Comparison of ENCODE assay signal across 15 cellular contexts in genomic region chrX:71996826-71997225, GRCh38.
DNase-seq lines count a peak whose midpoint lies in the region; ATAC-seq, FAIRE-seq and TF ChIP-seq lines count a peak whose summit lies in the region.
"Had no signal": no experiment of that assay in that cellular context is flagged by ENCODE, and none has a peak within 500 bp of the region (broad histone marks: within the 10 kb centered on the region; RNA-seq: fewer than 3 reads in every experiment).

No MANE protein-coding gene starts in this region.

- no peaks in the 10 kb centered on the region for H3K79me2 ChIP-seq in GM23248 (ENCODE audit: insufficient read depth)
- no peaks in the 10 kb centered on the region for H3K79me2 ChIP-seq in endothelial cell of umbilical vein (ENCODE audit: control insufficient read depth, insufficient read depth, low read length)

- no peak overlapping the region for H3K4me3 ChIP-seq in GM23248
- no peak overlapping the region for H3K4me3 ChIP-seq in endothelial cell of umbilical vein (replicated peaks in 1 of 3; ENCODE audit: insufficient read depth in 1 of 3, low read depth in 1 of 3, low read length in 3 of 3)
- no peak overlapping the region for H3K4me3 ChIP-seq in skeletal muscle tissue (ENCODE audit: low read length in 3 of 3)
- H3K4me3 ChIP-seq: thoracic aorta had no signal

- H3K9me3 ChIP-seq in GM23248 (ENCODE audit: low read depth) (no peaks in the 10 kb centered on the region), endothelial cell of umbilical vein (replicated peaks; ENCODE audit: control insufficient read depth, insufficient read depth, low read length) (no peaks in the 10 kb centered on the region), skeletal muscle tissue (ENCODE audit: control insufficient read depth in 3 of 3, low read length in 3 of 3) (no peaks in the 10 kb centered on the region)
- H3K9me3 ChIP-seq: BE2C, neutrophil, thoracic aorta had no signal

- H3K9ac ChIP-seq in GM23248 (no peak overlapping the region), endothelial cell of umbilical vein (replicated peaks; ENCODE audit: extremely low read depth, insufficient read depth, low read length) (no peak overlapping the region), skeletal muscle tissue (ENCODE audit: low read depth in 1 of 3, low read length in 3 of 3) (no peak overlapping the region)

- H2AFZ ChIP-seq in GM23248 (no peak overlapping the region), endothelial cell of umbilical vein (ENCODE audit: low read depth, low read length) (no peak overlapping the region)

- DNase-seq in GM23248 (peak; percentile 46), endothelial cell of umbilical vein (ENCODE audit: low read depth, low spot score) (no peak), iPS-NIHi7 (ENCODE audit: extremely low spot score) (peak; percentile 44), HK-2 (ENCODE audit: unreplicated experiment) (no peak), GM19240 (ENCODE audit: insufficient read length, low spot score) (no peak)
- DNase-seq in activated CD4-positive, alpha-beta T cell treated with anti-CD3 and anti-CD28 coated beads, Interleukin-2, amount 50 U/mL, for 1 hour, result no peak
- DNase-seq: activated CD8-positive, alpha-beta T cell treated with anti-CD3 and anti-CD28 coated beads for 36 hours; activated effector memory CD4-positive, alpha-beta T cell treated with Interleukin-2 at 50 U/mL for 16 hours; BE2C; effector memory CD8-positive, alpha-beta T cell had no signal

- in situ Hi-C loops in GM23248 (cut with MboI), result no loop called here

- no peaks in the 10 kb centered on the region for H3K36me3 ChIP-seq in GM23248 (ENCODE audit: low read depth)
- H3K36me3 ChIP-seq in endothelial cell of umbilical vein (ENCODE audit: control insufficient read depth in 2 of 2, extremely low read depth in 1 of 2, insufficient read depth in 2 of 2, low read length in 2 of 2), result no peaks in the 10 kb centered on the region
- H3K36me3 ChIP-seq in skeletal muscle tissue (ENCODE audit: control insufficient read depth in 3 of 3, insufficient read depth in 3 of 3, low read length in 3 of 3), result no peaks in the 10 kb centered on the region
- H3K36me3 ChIP-seq: BE2C, neutrophil, thoracic aorta had no signal

- no peaks in the 10 kb centered on the region for H3F3A ChIP-seq in GM23248 (ENCODE audit: insufficient read depth)

- no peak for ATAC-seq in HG03025 (IDR thresholded peaks at IDR 0.05; ENCODE audit: low FRiP score, unreplicated experiment)
- ATAC-seq: activated CD8-positive, alpha-beta T cell treated with anti-CD3 and anti-CD28 coated beads for 36 hours; effector memory CD8-positive, alpha-beta T cell had no signal

- BruUV-seq in endothelial cell of umbilical vein (replicated peaks; lab: Mats Ljungman, UMichigan), result no TSS peak

- POLR2A ChIA-PET in endothelial cell of umbilical vein (lab: Charles Lee), result no interaction called here

- no peaks in the 10 kb centered on the region for H3K9me1 ChIP-seq in endothelial cell of umbilical vein (replicated peaks; ENCODE audit: control insufficient read depth, extremely low read depth, insufficient read depth, low read length)

- H3K4me1 ChIP-seq in GM23248 (ENCODE audit: insufficient read depth), result no peaks in the 10 kb centered on the region
- H3K4me1 ChIP-seq in endothelial cell of umbilical vein (ENCODE audit: control insufficient read depth, extremely low read depth, insufficient read depth, low read length), result no peaks in the 10 kb centered on the region
- peaks cover 2 to 9% (median 5%) of the 10 kb centered on the region in 3 donors for H3K4me1 ChIP-seq in skeletal muscle tissue (ENCODE audit: control insufficient read depth in 3 of 3, insufficient read depth in 3 of 3, low read length in 3 of 3)
- H3K4me1 ChIP-seq: BE2C had no signal

- dilution Hi-C loops in endothelial cell of umbilical vein (cut with MboI; ENCODE audit: extremely low pct_ligation_motif_present, low sequenced_read_pairs), result no loop called here

- intact Hi-C loops in endothelial cell of umbilical vein (cut with micrococcal nuclease), result loop anchor here (5.0 kb wide), 1 partner anchor 185 kb away; the partner anchor contains the start of gene PIN4

- CTCF ChIA-PET in endothelial cell of umbilical vein (lab: Charles Lee), result interaction anchor here (3.4 kb wide), 1 partner anchor 130 kb away, joined by 31 read pairs; no protein-coding TSS in a partner anchor

- H3K4me2 ChIP-seq in GM23248 (ENCODE audit: unreplicated experiment), result no peak overlapping the region
- H3K4me2 ChIP-seq in endothelial cell of umbilical vein (ENCODE audit: insufficient read depth, low read length), result no peak overlapping the region

- 71 to 82% methylated on average over 6 of the region's 6 CpGs for WGBS in GM23248 (ENCODE audit: low coverage in 1 of 2, low lambda C conversion rate in 2 of 2, missing lambda C conversion rate in 2 of 2), 2 experiments

- no peak for TF ChIP-seq CTCF in endothelial cell of umbilical vein (IDR thresholded peaks at IDR 0.05; ENCODE audit: extremely low read depth in 1 of 2, insufficient read depth in 1 of 2, low read depth in 1 of 2, low read length in 2 of 2)

- peak; percentile 31 for FAIRE-seq in endothelial cell of umbilical vein (lab: Jason Lieb, UNC)
- FAIRE-seq: TTC549 had no signal

- H3K27me3 ChIP-seq in GM23248 (replicated peaks; ENCODE audit: insufficient read depth), result no peaks in the 10 kb centered on the region
- no peaks in the 10 kb centered on the region for H3K27me3 ChIP-seq in endothelial cell of umbilical vein (ENCODE audit: control insufficient read depth in 2 of 2, insufficient read depth in 2 of 2, low read length in 2 of 2)
- peaks cover 0 to 2% (median 0%) of the 10 kb centered on the region in 3 donors for H3K27me3 ChIP-seq in skeletal muscle tissue (ENCODE audit: control insufficient read depth in 3 of 3, insufficient read depth in 3 of 3, low read length in 3 of 3)
- H3K27me3 ChIP-seq: BE2C, neutrophil had no signal

- no peak for TF ChIP-seq POLR2A in endothelial cell of umbilical vein (IDR thresholded peaks at IDR 0.05; ENCODE audit: low read depth, low read length)

- H3K27ac ChIP-seq in GM23248 (no peak overlapping the region), endothelial cell of umbilical vein (ENCODE audit: insufficient read depth, low read depth, low read length) (no peak overlapping the region), skeletal muscle tissue (ENCODE audit: low read depth, low read length) (peak overlapping the region; percentile 23)
- H3K27ac ChIP-seq: neutrophil, thoracic aorta had no signal

- H3K9me2 ChIP-seq in GM23248 (ENCODE audit: insufficient read depth), result no peaks in the 10 kb centered on the region

- H4K20me1 ChIP-seq in GM23248 (ENCODE audit: insufficient read depth) (no peaks in the 10 kb centered on the region), endothelial cell of umbilical vein (replicated peaks; ENCODE audit: control insufficient read depth, extremely low read depth, insufficient read depth, low read length) (no peaks in the 10 kb centered on the region)

TF ChIP-seq in endothelial cell of umbilical vein, 7 proteins besides CTCF, POLR2A, EP300 and RAD21:
- TF ChIP-seq POLR2AphosphoS5 (IDR thresholded peaks at IDR 0.05; ENCODE audit: insufficient read depth, low read depth, low read length) (no peak), EZH2 (IDR thresholded peaks at IDR 0.05; ENCODE audit: borderline replicate concordance, low read depth, low read length, severe bottlenecking) (no peak), MYC (IDR thresholded peaks at IDR 0.05; ENCODE audit: low read depth, low read length) (no peak), MAX (IDR thresholded peaks at IDR 0.05; ENCODE audit: insufficient read depth, insufficient read length) (no peak), FOS (IDR thresholded peaks at IDR 0.05; ENCODE audit: borderline replicate concordance, insufficient read depth, low read length) (no peak), JUN (IDR thresholded peaks at IDR 0.05; ENCODE audit: borderline replicate concordance, insufficient read depth, insufficient read length, low read depth) (no peak), GATA2 (IDR thresholded peaks at IDR 0.05; ENCODE audit: insufficient read depth, insufficient read length, low read depth, low read length) (no peak)

Comparison
In these comparisons a context has a peak if more than half of its experiments do, and no peak if none do; other contexts are left out.
1. DNase-seq: peak in GM23248 (single experiment) and iPS-NIHi7 (single experiment); none in endothelial cell of umbilical vein (single experiment), HK-2 (single experiment), activated CD4-positive, alpha-beta T cell treated with anti-CD3 and anti-CD28 coated beads, Interleukin-2, amount 50 U/mL, for 1 hour (single experiment) and GM19240 (single experiment).